ENCODE assay signal across 26 cellular contexts in the genomic region with DNA sequence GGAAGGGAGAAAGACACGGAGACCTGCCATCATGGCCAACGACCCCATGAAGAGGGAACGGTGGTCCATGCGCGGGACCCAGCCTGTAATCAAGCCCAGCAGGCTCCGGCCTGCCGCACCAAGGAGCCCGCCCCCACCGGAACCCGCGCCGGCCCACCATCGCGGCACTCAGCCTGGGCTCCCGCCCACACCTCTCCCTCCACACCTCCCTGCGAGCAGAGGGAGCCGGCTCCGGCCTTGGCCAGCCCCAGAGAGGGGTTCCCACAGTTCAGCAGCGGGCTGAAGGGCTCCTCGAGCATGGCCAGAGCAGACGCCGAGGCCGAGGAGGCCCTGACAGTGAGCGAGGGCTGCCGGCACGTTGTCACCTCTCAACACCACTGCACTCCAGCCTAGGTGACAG.
"Had no signal": no experiment of that assay in that cellular context is flagged by ENCODE, and none has a peak within 500 bp of the region (broad histone marks: within the 10 kb centered on the region; RNA-seq: fewer than 3 reads in every experiment).

No MANE protein-coding gene starts in this region.

- DNase-seq: activated CD4-positive, alpha-beta memory T cell treated with anti-CD3 and anti-CD28 coated beads for 36 hours; activated CD4-positive, alpha-beta T cell treated with anti-CD3 and anti-CD28 coated beads for 36 hours; activated CD4-positive, alpha-beta T cell treated with anti-CD3 and anti-CD28 coated beads, Interleukin-2, amount 10 ng/mL, durations not matched to agents 24 days and 14 days; activated CD4-positive, CD25-positive, alpha-beta regulatory T cell; activated CD4-positive, CD25-positive, alpha-beta regulatory T cell treated with anti-CD3 and anti-CD28 coated beads, Interleukin-2, amount 50 U/mL, for 72 hours; activated CD8-positive, alpha-beta memory T cell treated with anti-CD3 and anti-CD28 coated beads, Interleukin-2, amount 10 ng/mL, durations not matched to agents 7 days and 5 days; activated CD8-positive, alpha-beta memory T cell treated with anti-CD3 and anti-CD28 coated beads, Interleukin-2, amount 50 U/mL, for 4 hours; activated CD8-positive, alpha-beta T cell treated with anti-CD3 and anti-CD28 coated beads, Interleukin-2, amount 10 ng/mL, durations not matched to agents 7 days and 5 days; activated effector memory CD4-positive, alpha-beta T cell treated with anti-CD3 and anti-CD28 coated beads, Interleukin-2, amount 50 U/mL, for 16 hours; activated naive CD4-positive, alpha-beta T cell treated with anti-CD3 and anti-CD28 coated beads, Interleukin-2, amount 50 U/mL, for 16 hours; activated naive CD4-positive, alpha-beta T cell treated with Interleukin-2 at 50 U/mL for 16 hours; activated T-cell treated with anti-CD3 and anti-CD28 coated beads, Interleukin-2, amount 50 U/mL, for 1 hour; activated T-cell treated with anti-CD3 and anti-CD28 coated beads, Interleukin-2, amount 50 U/mL, for 48 hours; amniotic stem cell; anterior cingulate cortex; body of pancreas; caudate nucleus; cortex of kidney; dermis blood vessel endothelial cell; effector CD4-positive, alpha-beta T cell; effector memory CD8-positive, alpha-beta T cell; erythroblast; foreskin keratinocyte; gastrocnemius medialis; T-helper 2 cell had no signal

- H3K4me3 ChIP-seq: body of pancreas, esophagus muscularis mucosa, gastrocnemius medialis had no signal

- H3K9me3 ChIP-seq: body of pancreas, esophagus muscularis mucosa, gastrocnemius medialis had no signal

- H3K27me3 ChIP-seq: body of pancreas, esophagus muscularis mucosa, foreskin keratinocyte, gastrocnemius medialis had no signal

- H3K4me1 ChIP-seq: body of pancreas, esophagus muscularis mucosa, foreskin keratinocyte, gastrocnemius medialis had no signal

- H3K36me3 ChIP-seq: esophagus muscularis mucosa, gastrocnemius medialis had no signal

- H3K27ac ChIP-seq: body of pancreas, esophagus muscularis mucosa, foreskin keratinocyte, gastrocnemius medialis had no signal
